In genomic region chr3:97778152-97778551, GRCh38 we compare ENCODE assay signal across 28 cellular contexts.
"Had no signal": no experiment of that assay in that cellular context is flagged by ENCODE, and none has a peak within 500 bp of the region (broad histone marks: within the 10 kb centered on the region; RNA-seq: fewer than 3 reads in every experiment).

No MANE protein-coding gene starts in this region.

- H3K27ac Mint-ChIP-seq: activated CD4-positive, alpha-beta memory T cell treated with anti-CD3 and anti-CD28 coated beads for 36 hours; activated CD4-positive, alpha-beta T cell treated with anti-CD3 and anti-CD28 coated beads, Interleukin-2, amount 10 ng/mL, durations not matched to agents 7 days and 5 days; activated naive CD4-positive, alpha-beta T cell treated with anti-CD3 and anti-CD28 coated beads, Interleukin-2, amount 10 ng/mL, durations not matched to agents 7 days and 5 days; activated naive CD8-positive, alpha-beta T cell treated with anti-CD3 and anti-CD28 coated beads for 36 hours had no signal

- H3K27me3 ChIP-seq: adrenal gland, SJSA1 had no signal

- H3K4me1 ChIP-seq: SJSA1 had no signal

- H3K4me1 Mint-ChIP-seq: activated CD4-positive, alpha-beta T cell treated with anti-CD3 and anti-CD28 coated beads, Interleukin-2, amount 10 ng/mL, durations not matched to agents 7 days and 5 days; activated naive CD4-positive, alpha-beta T cell treated with anti-CD3 and anti-CD28 coated beads, Interleukin-2, amount 10 ng/mL, durations not matched to agents 7 days and 5 days; activated naive CD8-positive, alpha-beta T cell treated with anti-CD3 and anti-CD28 coated beads for 36 hours had no signal

- H3K9me3 ChIP-seq: adrenal gland, SJSA1 had no signal

- FAIRE-seq: TTC549 had no signal

- H3K4me3 ChIP-seq: adrenal gland, SJSA1 had no signal

- ATAC-seq: activated T-cell treated with anti-CD3 and anti-CD28 coated beads, Interleukin-2, amount 50 U/mL, for 4 hours; Panc1; Right ventricle myocardium inferior had no signal

- H3K36me3 ChIP-seq: adrenal gland, SJSA1 had no signal

- H3K27me3 Mint-ChIP-seq: activated CD4-positive, alpha-beta memory T cell treated with anti-CD3 and anti-CD28 coated beads for 36 hours; activated CD4-positive, alpha-beta T cell treated with anti-CD3 and anti-CD28 coated beads, Interleukin-2, amount 10 ng/mL, durations not matched to agents 7 days and 5 days; activated naive CD4-positive, alpha-beta T cell treated with anti-CD3 and anti-CD28 coated beads, Interleukin-2, amount 10 ng/mL, durations not matched to agents 7 days and 5 days; activated naive CD8-positive, alpha-beta T cell treated with anti-CD3 and anti-CD28 coated beads for 36 hours had no signal

- H3K4me3 Mint-ChIP-seq: activated CD4-positive, alpha-beta memory T cell treated with anti-CD3 and anti-CD28 coated beads for 36 hours; activated CD4-positive, alpha-beta T cell treated with anti-CD3 and anti-CD28 coated beads, Interleukin-2, amount 10 ng/mL, durations not matched to agents 7 days and 5 days; activated naive CD4-positive, alpha-beta T cell treated with anti-CD3 and anti-CD28 coated beads, Interleukin-2, amount 10 ng/mL, durations not matched to agents 7 days and 5 days; activated naive CD8-positive, alpha-beta T cell treated with anti-CD3 and anti-CD28 coated beads for 36 hours; activated T-cell treated with anti-CD3 and anti-CD28 coated beads, Interleukin-2, amount 50 U/mL, for 4 hours had no signal

- DNase-seq: activated CD4-positive, alpha-beta memory T cell treated with anti-CD3 and anti-CD28 coated beads for 36 hours; activated CD4-positive, alpha-beta T cell treated with anti-CD3 and anti-CD28 coated beads, Interleukin-2, amount 10 ng/mL, durations not matched to agents 7 days and 5 days; activated CD4-positive, CD25-positive, alpha-beta regulatory T cell; activated CD8-positive, alpha-beta memory T cell treated with anti-CD3 and anti-CD28 coated beads for 24 hours; activated effector memory CD4-positive, alpha-beta T cell treated with anti-CD3 and anti-CD28 coated beads, Interleukin-2, amount 50 U/mL, for 16 hours; activated naive CD4-positive, alpha-beta T cell treated with anti-CD3 and anti-CD28 coated beads, Interleukin-2, amount 10 ng/mL, durations not matched to agents 7 days and 5 days; activated naive CD8-positive, alpha-beta T cell treated with anti-CD3 and anti-CD28 coated beads for 36 hours; activated T-cell treated with anti-CD3 and anti-CD28 coated beads, Interleukin-2, amount 50 U/mL, for 4 hours; adrenal gland; anterior cingulate cortex; KG1; NCI-H1092 treated with DMSO at 0.1 percent for 48 hours; NCI-H1417 treated with DMSO at 0.1 percent for 48 hours; NCI-H1694; NCI-H2029; NCI-H2107; NCI-H2171 treated with DMSO at 0.1 percent for 48 hours; NCI-H226; NCI-H526; NCI-H82; OCI-M1; RPMI8226; T-helper 2 cell; T1000 had no signal

- H3K27ac ChIP-seq: adrenal gland, SJSA1 had no signal
